In the genomic region with DNA sequence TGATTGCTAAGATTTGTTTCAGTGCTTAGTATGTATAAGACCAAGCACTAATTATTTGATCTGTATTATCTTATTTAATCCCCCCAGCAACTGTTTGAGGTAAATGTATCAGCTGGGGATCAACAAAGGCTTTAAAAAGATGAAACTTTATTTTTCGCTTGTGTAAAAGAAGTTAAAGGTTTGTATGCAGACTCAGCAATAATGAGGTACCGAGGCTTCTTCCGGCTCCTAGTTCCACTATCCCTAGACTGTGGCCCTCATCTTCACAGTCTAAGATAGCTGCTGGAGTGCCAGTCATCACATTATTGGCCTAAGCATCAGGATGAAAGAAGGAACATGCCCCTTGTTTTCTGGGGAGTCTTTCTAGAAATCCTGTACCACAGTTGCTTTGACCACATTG, we compare ENCODE assay signal across 23 cellular contexts.
A peak's percentile ranks its signal among the peaks of the same experiment; 100 is the strongest.
DNase-seq lines count a peak whose midpoint lies in the region; ATAC-seq, FAIRE-seq and TF ChIP-seq lines count a peak whose summit lies in the region.
"Had no signal": no experiment of that assay in that cellular context is flagged by ENCODE, and none has a peak within 500 bp of the region (broad histone marks: within the 10 kb centered on the region; RNA-seq: fewer than 3 reads in every experiment).

No MANE protein-coding gene starts in this region.

- H2AFZ ChIP-seq in HepG2 (ENCODE audit: low read length) (no peak overlapping the region), IMR-90 (replicated peaks; ENCODE audit: low read length, poor library complexity) (no peak overlapping the region), astrocyte (ENCODE audit: low read depth, low read length) (no peak overlapping the region), osteoblast (ENCODE audit: low read length) (no peak overlapping the region)

- CTCF ChIA-PET in HepG2 (lab: Yijun Ruan, JAX; ENCODE audit: low intra/inter-chr PET ratio, low total read pairs) (no interaction called here), IMR-90 (lab: Yijun Ruan, JAX) (no interaction called here)

- H3K27me3 ChIP-seq in HepG2 (ENCODE audit: control insufficient read depth in 1 of 2, insufficient read depth in 2 of 2, low read length in 2 of 2) (no peaks in the 10 kb centered on the region), right lobe of liver (no peaks in the 10 kb centered on the region), IMR-90 (ENCODE audit: control insufficient read depth, insufficient read depth, low read length) (peaks cover 2% of the 10 kb centered on the region), astrocyte (ENCODE audit: insufficient read depth, low read length) (no peaks in the 10 kb centered on the region), osteoblast (ENCODE audit: insufficient read depth, low read length) (no peaks in the 10 kb centered on the region)
- H3K27me3 ChIP-seq: BE2C had no signal

- no peak overlapping the region for H3K18ac ChIP-seq in IMR-90 (ENCODE audit: low read depth, low read length)

- no peak overlapping the region for H3K14ac ChIP-seq in IMR-90 (replicated peaks; ENCODE audit: low read depth, low read length)

- TF ChIP-seq CTCF in HepG2 (CRISPR knock-in tag; IDR thresholded peaks at IDR 0.05) (no peak), right lobe of liver (IDR thresholded peaks at IDR 0.05) (no peak), IMR-90 (conservative IDR thresholded peaks at IDR 0.05; ENCODE audit: low read depth, low read length) (no peak), astrocyte (IDR thresholded peaks at IDR 0.05; ENCODE audit: insufficient read depth, low read depth, low read length) (no peak), osteoblast (IDR thresholded peaks at IDR 0.05; ENCODE audit: extremely low read depth, low read depth, low read length) (no peak), endothelial cell (IDR thresholded peaks at IDR 0.05; ENCODE audit: unreplicated experiment) (no peak)

- no peak overlapping the region for H3K23ac ChIP-seq in IMR-90 (ENCODE audit: low read depth, low read length)

- H3K27ac Mint-ChIP-seq in astrocyte (ENCODE audit: unreplicated experiment) (no peak overlapping the region), endothelial cell (ENCODE audit: unreplicated experiment) (no peak overlapping the region)
- H3K27ac Mint-ChIP-seq: CD4-positive, alpha-beta memory T cell; CD8-positive, alpha-beta memory T cell had no signal

- FAIRE-seq in HepG2 (lab: Jason Lieb, UNC) (no peak), astrocyte (lab: Jason Lieb, UNC) (peak; percentile 66)
- FAIRE-seq: G401.6, GM12891, GM19239 had no signal

- no peak overlapping the region for H3K4me2 ChIP-seq in HepG2 (ENCODE audit: low read depth, low read length)
- no peak overlapping the region for H3K4me2 ChIP-seq in IMR-90 (ENCODE audit: low read depth, low read length)
- H3K4me2 ChIP-seq in astrocyte (ENCODE audit: low read length), result no peak overlapping the region
- no peak overlapping the region for H3K4me2 ChIP-seq in osteoblast (ENCODE audit: insufficient read depth, low read length)
- H3K4me2 ChIP-seq: BLaER1 had no signal

- no peaks in the 10 kb centered on the region for H3K36me3 Mint-ChIP-seq in astrocyte (ENCODE audit: low read depth, unreplicated experiment)
- H3K36me3 Mint-ChIP-seq in endothelial cell (ENCODE audit: low read depth, unreplicated experiment), result no peaks in the 10 kb centered on the region
- H3K36me3 Mint-ChIP-seq: CD14-positive monocyte; CD4-positive, alpha-beta memory T cell; CD4-positive, CD25-positive, alpha-beta regulatory T cell; CD8-positive, alpha-beta memory T cell had no signal

- TF ChIP-seq POLR2A in HepG2 (IDR thresholded peaks at IDR 0.05; ENCODE audit: insufficient read depth in 1 of 2, low read depth in 2 of 2, low read length in 2 of 2), result no peak
- no peak for TF ChIP-seq POLR2A in right lobe of liver (IDR thresholded peaks at IDR 0.05)
- no peak for TF ChIP-seq POLR2A in IMR-90 (IDR thresholded peaks at IDR 0.05; ENCODE audit: low read depth, low read length)

- H3K9ac ChIP-seq in HepG2 (ENCODE audit: insufficient read depth, low read depth, low read length), result no peak overlapping the region
- H3K9ac ChIP-seq in IMR-90 (ENCODE audit: low read depth, low read length), result no peak overlapping the region
- H3K9ac ChIP-seq in astrocyte (ENCODE audit: low read length), result no peak overlapping the region
- H3K9ac ChIP-seq: BLaER1 had no signal

- intact Hi-C loops in HepG2 (cut with micrococcal nuclease; ENCODE audit: unreplicated experiment), result no loop called here
- intact Hi-C loops in right lobe of liver (cut with DNase I), result no loop called here
- intact Hi-C loops in IMR-90 (cut with micrococcal nuclease), result no loop called here

- WGBS in HepG2 (ENCODE audit: low lambda C conversion rate), result 53% methylated on average over 3 of the region's 3 CpGs
- WGBS in right lobe of liver (ENCODE audit: insufficient coverage, low coverage, low lambda C conversion rate, missing lambda C conversion rate), result 89% methylated on average over 3 of the region's 3 CpGs
- no CpG with 5 or more reads among the region's 3 CpGs for WGBS in IMR-90 (ENCODE audit: extremely low coverage in 2 of 2, insufficient read length in 1 of 2), 2 experiments

- ATAC-seq in HepG2, result no peak
- ATAC-seq in right lobe of liver, result no peak
- no peak for ATAC-seq in IMR-90 (ENCODE audit: low read depth)

- H3K36me3 ChIP-seq in HepG2 (replicated peaks in 1 of 2; ENCODE audit: control insufficient read depth in 1 of 2, insufficient read depth in 2 of 2, low read length in 2 of 2), result no peaks in the 10 kb centered on the region
- no peaks in the 10 kb centered on the region for H3K36me3 ChIP-seq in right lobe of liver
- H3K36me3 ChIP-seq in IMR-90 (ENCODE audit: control insufficient read depth, insufficient read depth, low read length), result no peaks in the 10 kb centered on the region
- no peaks in the 10 kb centered on the region for H3K36me3 ChIP-seq in astrocyte (ENCODE audit: insufficient read depth, low read length)
- H3K36me3 ChIP-seq in osteoblast (ENCODE audit: insufficient read depth, low read length), result no peaks in the 10 kb centered on the region
- H3K36me3 ChIP-seq: BE2C, BLaER1 had no signal

- H3K9me3 ChIP-seq in HepG2 (ENCODE audit: low read length) (no peaks in the 10 kb centered on the region), right lobe of liver (no peaks in the 10 kb centered on the region), IMR-90 (ENCODE audit: control insufficient read depth, insufficient read depth, low read length) (no peaks in the 10 kb centered on the region), astrocyte (ENCODE audit: insufficient read depth, low read depth, low read length) (no peaks in the 10 kb centered on the region), osteoblast (ENCODE audit: low read depth, low read length) (no peaks in the 10 kb centered on the region)
- H3K9me3 ChIP-seq: BE2C, BLaER1 had no signal

- H4K5ac ChIP-seq in IMR-90 (ENCODE audit: low read depth, low read length), result no peak overlapping the region

- no peak overlapping the region for H2AK5ac ChIP-seq in IMR-90 (ENCODE audit: low read depth, low read length)

- in situ Hi-C loops in HepG2 (cut with HindIII; ENCODE audit: extremely low pct_ligation_motif_present, low pct_unique_long_range_greater_than_20kb), result no loop called here
- in situ Hi-C loops in IMR-90 (cut with MboI; ENCODE audit: low sequenced_read_pairs), result no loop called here

- H3K9me3 Mint-ChIP-seq in astrocyte (ENCODE audit: unreplicated experiment) (no peaks in the 10 kb centered on the region), endothelial cell (ENCODE audit: unreplicated experiment) (no peaks in the 10 kb centered on the region)
- H3K9me3 Mint-ChIP-seq: CD4-positive, alpha-beta memory T cell had no signal

- H4K20me1 ChIP-seq in HepG2 (ENCODE audit: insufficient read depth, low read length) (no peaks in the 10 kb centered on the region), IMR-90 (ENCODE audit: insufficient read depth, low read length) (no peaks in the 10 kb centered on the region), astrocyte (ENCODE audit: insufficient read depth, low read length) (peaks cover 6% of the 10 kb centered on the region), osteoblast (ENCODE audit: insufficient read depth, low read length) (peaks cover 5% of the 10 kb centered on the region)
- H4K20me1 ChIP-seq: BLaER1 had no signal

- no peak overlapping the region for H3K56ac ChIP-seq in IMR-90 (ENCODE audit: extremely low read depth, insufficient read depth, low read length)

- no peak for DNase-seq in HepG2 (ENCODE audit: low spot score)
- DNase-seq in right lobe of liver, result no peak
- DNase-seq in IMR-90, result no peak
- no peak for DNase-seq in astrocyte (ENCODE audit: low read depth)
- peak; percentile 44 for DNase-seq in osteoblast (ENCODE audit: insufficient read length, low spot score, missing footprints)
- DNase-seq in endothelial cell (ENCODE audit: low spot score), result no peak
- DNase-seq in stimulated activated naive CD4-positive, alpha-beta T cell treated with Interleukin-2 at 50 U/mL for 16 hours (lab: John Stamatoyannopoulos, UW), result no peak
- no peak for DNase-seq in GM19238 (ENCODE audit: insufficient read length, low spot score)
- DNase-seq: ACHN; BE2C; C1 segment of cervical spinal cord; CD4-positive, alpha-beta memory T cell; CD4-positive, CD25-positive, alpha-beta regulatory T cell; CD8-positive, alpha-beta memory T cell; COR-L47; DMS79 treated with DMSO at 0.1 percent for 48 hours; GF-D8 had no signal

- no peaks in the 10 kb centered on the region; a peak in 1 of 4 replicates for H3K79me1 ChIP-seq in IMR-90 (ENCODE audit: low read depth in 1 of 2, low read length in 2 of 2)

- no TSS peak for BruUV-seq in HepG2 (replicated peaks; lab: Mats Ljungman, UMichigan)
- no TSS peak for BruUV-seq in IMR-90 (replicated peaks; lab: Mats Ljungman, UMichigan)

- H3K4me1 Mint-ChIP-seq in astrocyte (ENCODE audit: low read depth, unreplicated experiment) (peaks cover 25% of the 10 kb centered on the region), endothelial cell (ENCODE audit: unreplicated experiment) (peaks cover 14% of the 10 kb centered on the region)

- H3K27me3 Mint-ChIP-seq in astrocyte (ENCODE audit: low read depth, unreplicated experiment), result no peaks in the 10 kb centered on the region
- H3K27me3 Mint-ChIP-seq in endothelial cell (ENCODE audit: unreplicated experiment), result no peaks in the 10 kb centered on the region
- H3K27me3 Mint-ChIP-seq: CD4-positive, alpha-beta memory T cell had no signal

- H2BK15ac ChIP-seq in IMR-90 (ENCODE audit: low read depth, low read length), result no peak overlapping the region

- H3K4me3 ChIP-seq in HepG2 (replicated peaks in 1 of 3; ENCODE audit: insufficient read depth in 1 of 3, low read depth in 2 of 3, low read length in 3 of 3) (no peak overlapping the region), right lobe of liver (no peak overlapping the region), IMR-90 (ENCODE audit: insufficient read depth, low read depth, low read length) (no peak overlapping the region), astrocyte (ENCODE audit: insufficient read depth, low read depth, low read length) (no peak overlapping the region), osteoblast (ENCODE audit: insufficient read depth, low read length) (no peak overlapping the region)
- H3K4me3 ChIP-seq: BLaER1 had no signal

- H3K9me1 ChIP-seq in IMR-90 (ENCODE audit: insufficient read depth, low read length), result no peaks in the 10 kb centered on the region

- dilution Hi-C loops in IMR-90 (cut with HindIII; ENCODE audit: low sequenced_read_pairs, unreplicated experiment), result no loop called here

- H3K79me2 ChIP-seq in HepG2 (ENCODE audit: insufficient read depth, low read length) (no peaks in the 10 kb centered on the region), astrocyte (ENCODE audit: insufficient read depth, low read length) (peaks cover 2% of the 10 kb centered on the region), osteoblast (ENCODE audit: insufficient read depth, low read length) (peaks cover 4% of the 10 kb centered on the region)

- POLR2A ChIA-PET in HepG2 (lab: Yijun Ruan, JAX), result no interaction called here
- POLR2A ChIA-PET in IMR-90 (lab: Charles Lee; ENCODE audit: unreplicated experiment), result no interaction called here

- no peak overlapping the region for H2BK20ac ChIP-seq in IMR-90 (ENCODE audit: low read depth, low read length)

- no peak overlapping the region for H2AK9ac ChIP-seq in IMR-90 (replicated peaks; ENCODE audit: low read depth, low read length, poor library complexity)

- H4K91ac ChIP-seq in IMR-90 (ENCODE audit: insufficient read depth, low read depth, low read length), result no peak overlapping the region

- H4K8ac ChIP-seq in IMR-90 (ENCODE audit: low read depth in 2 of 2, low read length in 2 of 2), result no peak overlapping the region

- no peak overlapping the region for H2BK5ac ChIP-seq in IMR-90 (ENCODE audit: low read depth, low read length, poor library complexity, severe bottlenecking)

- TF ChIP-seq EP300 in HepG2 (IDR thresholded peaks at IDR 0.05; ENCODE audit: low read depth in 2 of 2, low read length in 2 of 2) (no peak), HepG2 (CRISPR knock-in tag; IDR thresholded peaks at IDR 0.05; ENCODE audit: borderline replicate concordance) (no peak)

- TF ChIP-seq RAD21 in HepG2 (CRISPR knock-in tag; IDR thresholded peaks at IDR 0.05) (no peak), IMR-90 (IDR thresholded peaks at IDR 0.05; ENCODE audit: low read length) (no peak)

- no peak overlapping the region for H2BK120ac ChIP-seq in IMR-90 (ENCODE audit: low read depth, low read length)

- H3K4me1 ChIP-seq in HepG2 (ENCODE audit: insufficient read depth, low read length), result no peaks in the 10 kb centered on the region
- H3K4me1 ChIP-seq in right lobe of liver, result no peaks in the 10 kb centered on the region
- H3K4me1 ChIP-seq in IMR-90 (ENCODE audit: control insufficient read depth, insufficient read depth, low read length), result peaks cover 2% of the 10 kb centered on the region; the same call in 1 of the 2 replicates
- peaks cover 10% of the 10 kb centered on the region for H3K4me1 ChIP-seq in astrocyte (ENCODE audit: insufficient read depth, low read length)
- peaks cover 5% of the 10 kb centered on the region for H3K4me1 ChIP-seq in osteoblast (ENCODE audit: insufficient read depth, low read length)
- H3K4me1 ChIP-seq: BE2C, BLaER1 had no signal

- H3K27ac ChIP-seq in HepG2 (ENCODE audit: extremely low read length, insufficient read depth, low read length) (no peak overlapping the region), right lobe of liver (no peak overlapping the region), IMR-90 (ENCODE audit: insufficient read depth, low read length) (no peak overlapping the region), astrocyte (ENCODE audit: low read depth, low read length) (no peak overlapping the region), osteoblast (ENCODE audit: low read depth, low read length) (no peak overlapping the region)
- H3K27ac ChIP-seq: 22Rv1, BLaER1 had no signal

- no peak overlapping the region for H3K4ac ChIP-seq in IMR-90 (ENCODE audit: low read depth, low read length)

- H3K4me3 Mint-ChIP-seq in astrocyte (ENCODE audit: unreplicated experiment) (no peak overlapping the region), endothelial cell (ENCODE audit: unreplicated experiment) (no peak overlapping the region)
- H3K4me3 Mint-ChIP-seq: CD14-positive monocyte; CD4-positive, alpha-beta memory T cell; CD4-positive, CD25-positive, alpha-beta regulatory T cell; CD8-positive, alpha-beta memory T cell had no signal
